ENCODE assay signal across 9 cellular contexts in genomic region chr2:12155308-12156061, GRCh38.
A peak's percentile ranks its signal among the peaks of the same experiment; 100 is the strongest.
DNase-seq lines count a peak whose midpoint lies in the region; ATAC-seq and TF ChIP-seq lines count a peak whose summit lies in the region.
"Had no signal": no experiment of that assay in that cellular context is flagged by ENCODE, and none has a peak within 500 bp of the region (broad histone marks: within the 10 kb centered on the region; RNA-seq: fewer than 3 reads in every experiment).

No MANE protein-coding gene starts in this region.

- H4K5ac ChIP-seq in IMR-90 (ENCODE audit: low read depth, low read length): peak overlapping the region; percentile 67

- peak overlapping the region; percentile 82 for H2BK15ac ChIP-seq in IMR-90 (ENCODE audit: low read depth, low read length)

- no peaks in the 10 kb centered on the region for H3K9me1 ChIP-seq in IMR-90 (ENCODE audit: insufficient read depth, low read length)

- H4K91ac ChIP-seq in IMR-90 (ENCODE audit: insufficient read depth, low read depth, low read length): peak overlapping the region; percentile 13; the same call in 1 of the 2 replicates

- H3K27ac ChIP-seq in IMR-90 (ENCODE audit: insufficient read depth, low read length): peak overlapping the region; percentile 74
- H3K27ac ChIP-seq in right cardiac atrium (ENCODE audit: low read length): no peak overlapping the region
- H3K27ac ChIP-seq in transverse colon: peak overlapping the region; percentile 36 to 58 (median 43)
- no peak overlapping the region for H3K27ac ChIP-seq in caudate nucleus (ENCODE audit: low read depth, low read length)

- H3K14ac ChIP-seq in IMR-90 (replicated peaks; ENCODE audit: low read depth, low read length): peak overlapping the region; percentile 28; the same call in 1 of the 2 replicates

- H3K79me1 ChIP-seq in IMR-90 (ENCODE audit: low read depth in 1 of 2, low read length in 2 of 2): no peaks in the 10 kb centered on the region

- no peak overlapping the region for H2AK9ac ChIP-seq in IMR-90 (replicated peaks; ENCODE audit: low read depth, low read length, poor library complexity)

- 11% methylated on average over 4 of the region's 6 CpGs; no CpG with 5 or more reads in 1 of the 2 experiments for whole genome bisulfite sequencing in IMR-90 (ENCODE audit: extremely low coverage in 2 of 2, insufficient read length in 1 of 2), 2 experiments
- WGBS in right cardiac atrium: 45% methylated on average over 6 of the region's 6 CpGs
- 49 to 50% methylated on average over 6 of the region's 6 CpGs for WGBS in transverse colon (ENCODE audit: low coverage in 1 of 2), 2 donors

- dilution Hi-C loops in IMR-90 (cut with HindIII; ENCODE audit: low sequenced_read_pairs, unreplicated experiment): no loop called here

- H2AK5ac ChIP-seq in IMR-90 (ENCODE audit: low read depth, low read length): peak overlapping the region; percentile 46; the same call in 1 of the 2 replicates

- no peak overlapping the region for H2AFZ ChIP-seq in IMR-90 (replicated peaks; ENCODE audit: low read length, poor library complexity)

- peak overlapping the region; percentile 44 for H2BK5ac ChIP-seq in IMR-90 (ENCODE audit: low read depth, low read length, poor library complexity, severe bottlenecking)

- TF ChIP-seq CTCF in IMR-90 (conservative IDR thresholded peaks at IDR 0.05; ENCODE audit: low read depth, low read length): no peak
- TF ChIP-seq CTCF in transverse colon (IDR thresholded peaks at IDR 0.05): no peak

- peak overlapping the region; percentile 53 to 60 for H4K8ac ChIP-seq in IMR-90 (ENCODE audit: low read depth in 2 of 2, low read length in 2 of 2)

- no peak overlapping the region for H3K56ac ChIP-seq in IMR-90 (ENCODE audit: extremely low read depth, insufficient read depth, low read length)

- H4K20me1 ChIP-seq in IMR-90 (ENCODE audit: insufficient read depth, low read length): no peaks in the 10 kb centered on the region

- H3K23ac ChIP-seq in IMR-90 (ENCODE audit: low read depth, low read length): peak overlapping the region; percentile 51; the same call in 1 of the 2 replicates

- intact Hi-C loops in IMR-90 (cut with micrococcal nuclease): no loop called here
- intact Hi-C loops in right cardiac atrium (cut with DNase I): no loop called here
- intact Hi-C loops in transverse colon (cut with DNase I; ENCODE audit: low total_unique reads): no loop called here

- no peaks in the 10 kb centered on the region for H3K36me3 ChIP-seq in IMR-90 (ENCODE audit: control insufficient read depth, insufficient read depth, low read length)
- H3K36me3 ChIP-seq in transverse colon: no peaks in the 10 kb centered on the region

- H3K4me2 ChIP-seq in IMR-90 (ENCODE audit: low read depth, low read length): peak overlapping the region; percentile 48

- in situ Hi-C loops in IMR-90 (cut with MboI; ENCODE audit: low sequenced_read_pairs) (no loop called here), transverse colon (cut with MboI; ENCODE audit: low pct_ligation_motif_present in 1 of 4, low pct_unique_long_range_greater_than_20kb in 1 of 4, low sequenced_read_pairs in 3 of 4) (loop anchor here in 1 of 4 donors (25.0 kb wide), 1 partner anchor 557 kb away; the partner anchor contains the start of gene TRIB2)

- peaks cover 14% of the 10 kb centered on the region for H3K4me1 ChIP-seq in IMR-90 (ENCODE audit: control insufficient read depth, insufficient read depth, low read length)
- H3K4me1 ChIP-seq in right cardiac atrium (ENCODE audit: control insufficient read depth, insufficient read depth, low read length): no peaks in the 10 kb centered on the region
- H3K4me1 ChIP-seq in transverse colon: peaks cover 3 to 10% (median 5%) of the 10 kb centered on the region in 4 donors

- CTCF ChIA-PET in IMR-90 (lab: Yijun Ruan, JAX): interaction anchor here (0.6 to 1.4 kb wide), 2 partner anchors 292 to 526 kb away, joined by 3 to 5 read pairs; no protein-coding TSS in a partner anchor

- POLR2A ChIA-PET in IMR-90 (lab: Charles Lee; ENCODE audit: unreplicated experiment): no interaction called here

- H3K18ac ChIP-seq in IMR-90 (ENCODE audit: low read depth, low read length): peak overlapping the region; percentile 92

- no peak overlapping the region for H3K9ac ChIP-seq in IMR-90 (ENCODE audit: low read depth, low read length)

- DNase-seq in IMR-90 (peak; percentile 93), amniotic stem cell (lab: John Stamatoyannopoulos, UW) (peak; percentile 59), right cardiac atrium (peak in 2 of 3 donors; percentile 32 to 57), transverse colon (no peak), caudate nucleus (lab: John Stamatoyannopoulos, UW) (no peak)
- DNase-seq in activated CD4-positive, alpha-beta T cell treated with anti-CD3 and anti-CD28 coated beads for 4 hours: no peak
- DNase-seq in activated CD8-positive, alpha-beta memory T cell treated with anti-CD3 and anti-CD28 coated beads for 24 hours: no peak
- DNase-seq: activated CD8-positive, alpha-beta T cell treated with anti-CD3 and anti-CD28 coated beads, Interleukin-2, amount 10 ng/mL, durations not matched to agents 7 days and 5 days had no signal

- TF ChIP-seq POLR2A in IMR-90 (IDR thresholded peaks at IDR 0.05; ENCODE audit: low read depth, low read length): no peak
- TF ChIP-seq POLR2A in transverse colon (IDR thresholded peaks at IDR 0.05): no peak

- TF ChIP-seq EP300 in transverse colon (IDR thresholded peaks at IDR 0.05; ENCODE audit: low read depth): no peak

- H3K4me3 ChIP-seq in IMR-90 (ENCODE audit: insufficient read depth, low read depth, low read length) (no peak overlapping the region), right cardiac atrium (ENCODE audit: low read length) (no peak overlapping the region), transverse colon (no peak overlapping the region)

- ATAC-seq in IMR-90 (ENCODE audit: low read depth) (peak; percentile 99), right cardiac atrium (peak; percentile 81 to 96), GM21737 (IDR thresholded peaks at IDR 0.05; ENCODE audit: unreplicated experiment) (no peak)
- ATAC-seq: activated CD8-positive, alpha-beta T cell treated with anti-CD3 and anti-CD28 coated beads, Interleukin-2, amount 10 ng/mL, durations not matched to agents 7 days and 5 days had no signal

- peak overlapping the region; percentile 78 for H2BK20ac ChIP-seq in IMR-90 (ENCODE audit: low read depth, low read length)

- peak overlapping the region; percentile 62; the same call in 1 of the 2 replicates for H3K4ac ChIP-seq in IMR-90 (ENCODE audit: low read depth, low read length)

- no peak for TF ChIP-seq RAD21 in IMR-90 (IDR thresholded peaks at IDR 0.05; ENCODE audit: low read length)

- H2BK120ac ChIP-seq in IMR-90 (ENCODE audit: low read depth, low read length): peak overlapping the region; percentile 72

- H3K9me3 ChIP-seq in IMR-90 (ENCODE audit: control insufficient read depth, insufficient read depth, low read length): no peaks in the 10 kb centered on the region
- H3K9me3 ChIP-seq in right cardiac atrium (ENCODE audit: control insufficient read depth, low read length): no peaks in the 10 kb centered on the region
- no peaks in the 10 kb centered on the region for H3K9me3 ChIP-seq in transverse colon

- BruUV-seq in IMR-90 (replicated peaks; lab: Mats Ljungman, UMichigan): no TSS peak

- H3K27me3 ChIP-seq in IMR-90 (ENCODE audit: control insufficient read depth, insufficient read depth, low read length) (no peaks in the 10 kb centered on the region), right cardiac atrium (ENCODE audit: control insufficient read depth, insufficient read depth) (no peaks in the 10 kb centered on the region), transverse colon (no peaks in the 10 kb centered on the region)

TF ChIP-seq in IMR-90, 13 proteins besides CTCF, POLR2A, EP300 and RAD21:
- peak; percentile 53 for TF ChIP-seq BHLHE40 (IDR thresholded peaks at IDR 0.05; ENCODE audit: low read depth, low read length)
- no peak for TF ChIP-seq ELK1 (IDR thresholded peaks at IDR 0.05; ENCODE audit: borderline replicate concordance, low read depth, low read length)
- TF ChIP-seq USF2 (IDR thresholded peaks at IDR 0.05; ENCODE audit: low read depth, low read length): no peak
- TF ChIP-seq CEBPB (IDR thresholded peaks at IDR 0.05; ENCODE audit: low read depth, low read length): peak; percentile 8; the same call in 1 of the 2 replicates
- no peak for TF ChIP-seq CHD1 (IDR thresholded peaks at IDR 0.05; ENCODE audit: low read depth, low read length)
- 0 out of 2 replicates have a peak, but pooled peaks have one; percentile 12 for TF ChIP-seq MAZ (IDR thresholded peaks at IDR 0.05; ENCODE audit: borderline replicate concordance, low read depth, low read length)
- no peak for TF ChIP-seq MAFK (IDR thresholded peaks at IDR 0.05; ENCODE audit: low read depth, low read length)
- TF ChIP-seq FOS (IDR thresholded peaks at IDR 0.05; ENCODE audit: low read depth, low read length): peak; percentile 47; the same call in 1 of the 2 replicates
- TF ChIP-seq SMC3 (IDR thresholded peaks at IDR 0.05; ENCODE audit: low read depth, low read length): peak; percentile 21; the same call in 1 of the 2 replicates

Comparison
In these comparisons a context has a peak if more than half of its experiments do, and no peak if none do; other contexts are left out.
1. DNase-seq: peak in IMR-90 (single experiment), amniotic stem cell (single experiment) and right cardiac atrium (2 of 3); none in transverse colon (single experiment), caudate nucleus (0 of 61), activated CD4-positive, alpha-beta T cell treated with anti-CD3 and anti-CD28 coated beads for 4 hours (0 of 2) and activated CD8-positive, alpha-beta memory T cell treated with anti-CD3 and anti-CD28 coated beads for 24 hours (single experiment).
2. H3K27ac ChIP-seq: peak in IMR-90 (single experiment) and transverse colon (4 of 4); none in right cardiac atrium (single experiment) and caudate nucleus (single experiment).